Comparison of ENCODE assay signal across 1 cellular context in genomic region chr11:133518702-133519264, GRCh38.
TF ChIP-seq lines count a peak whose summit lies in the region.

No MANE protein-coding gene starts in this region.

TF ChIP-seq in H1, 55 proteins besides CTCF, POLR2A, EP300 and RAD21 (continued from another document):
- TF ChIP-seq JUND (IDR thresholded peaks at IDR 0.05; ENCODE audit: low read length) (no peak), RNF2 (IDR thresholded peaks at IDR 0.05; ENCODE audit: borderline replicate concordance, low read depth, low read length, missing control alignments, poor library complexity, severe bottlenecking) (no peak), SIRT6 (IDR thresholded peaks at IDR 0.05; ENCODE audit: low read length) (no peak), TCF12 (IDR thresholded peaks at IDR 0.05; ENCODE audit: low read depth, low read length) (no peak), SUZ12 (IDR thresholded peaks at IDR 0.05; ENCODE audit: low read length) (no peak), CTBP2 (IDR thresholded peaks at IDR 0.05; ENCODE audit: borderline replicate concordance, insufficient read depth, insufficient read length, low read length) (no peak), SP2 (IDR thresholded peaks at IDR 0.05; ENCODE audit: low read length) (no peak)
- TF ChIP-seq, protein P1, sequence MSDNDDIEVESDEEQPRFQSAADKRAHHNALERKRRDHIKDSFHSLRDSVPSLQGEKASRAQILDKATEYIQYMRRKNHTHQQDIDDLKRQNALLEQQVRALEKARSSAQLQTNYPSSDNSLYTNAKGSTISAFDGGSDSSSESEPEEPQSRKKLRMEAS (IDR thresholded peaks at IDR 0.05) = no peak
